In genomic region chr17:64230551-64231408, GRCh38 we compare ENCODE assay signal across 1 cellular context.
TF ChIP-seq lines count a peak whose summit lies in the region.

No MANE protein-coding gene starts in this region.

TF ChIP-seq in WTC11, 78 proteins besides CTCF, POLR2A, EP300 and RAD21 (continued from another document):
- TF ChIP-seq ZNF281 (CRISPR knock-in tag; IDR thresholded peaks at IDR 0.05) (no peak), E2F4 (CRISPR knock-in tag; IDR thresholded peaks at IDR 0.05; ENCODE audit: borderline replicate concordance, low read depth) (no peak), E2F5 (CRISPR knock-in tag; IDR thresholded peaks at IDR 0.05) (no peak), ZNF317 (CRISPR knock-in tag; IDR thresholded peaks at IDR 0.05; ENCODE audit: borderline replicate concordance, low read depth) (no peak), ATF6 (CRISPR knock-in tag; IDR thresholded peaks at IDR 0.05) (no peak), AR (CRISPR knock-in tag; IDR thresholded peaks at IDR 0.05) (no peak), USF1 (CRISPR knock-in tag; IDR thresholded peaks at IDR 0.05) (no peak), ZNF512 (CRISPR knock-in tag; IDR thresholded peaks at IDR 0.05; ENCODE audit: borderline replicate concordance) (no peak), HMGA2 (CRISPR knock-in tag; IDR thresholded peaks at IDR 0.05) (no peak)
